Comparison of ENCODE assay signal across 8 cellular contexts in genomic region chr12:32106517-32107366, GRCh38. TPM values are rescaled to one million over a fixed set of nuclear protein-coding genes. Genes with fewer than 3 reads are reported as not detected.
DNase-seq lines count a peak whose midpoint lies in the region; ATAC-seq and TF ChIP-seq lines count a peak whose summit lies in the region.

Gene BICD1, plus strand, starts transcription at chr12:32106847. Its CDS starts 485 bp downstream, at chr12:32107332.

- peak within 1 kb of the TSS; percentile 91 for H3K9ac ChIP-seq in fibroblast of lung (ENCODE audit: insufficient read depth, low read length)

- TF ChIP-seq CTCF in fibroblast of lung (conservative IDR thresholded peaks at IDR 0.05 in 1 of 2, IDR thresholded peaks at IDR 0.05 in 1 of 2; ENCODE audit: low read depth in 1 of 2, low read length in 2 of 2) (no peak), natural killer cell (IDR thresholded peaks at IDR 0.05) (no peak)

- H3K4me3 ChIP-seq in Jurkat, Clone E6-1 (ENCODE audit: low read length), result peak within 1 kb of the TSS; percentile 94
- peak within 1 kb of the TSS; percentile 79 to 92 (median 86) for H3K4me3 ChIP-seq in fibroblast of lung (replicated peaks in 1 of 4; ENCODE audit: control extremely low read depth in 1 of 4, insufficient read depth in 1 of 4, low read depth in 3 of 4, low read length in 4 of 4)

- H3K9me3 ChIP-seq in fibroblast of lung (ENCODE audit: control insufficient read depth, insufficient read depth, low read depth, low read length), result no peaks in the 10 kb centered on the region

- no peaks in the 10 kb centered on the region for H4K20me1 ChIP-seq in fibroblast of lung (ENCODE audit: control insufficient read depth, extremely low read depth, insufficient read depth, low read length)

- ATAC-seq in GM21576 (IDR thresholded peaks at IDR 0.05; ENCODE audit: unreplicated experiment), result peak; percentile 73
- ATAC-seq in activated T-helper 17 cell treated with anti-CD3 and anti-CD28 coated beads, Interleukin-2, amount 50 U/mL, for 72 hours (replicated peaks), result peak; percentile 86
- ATAC-seq in natural killer cell, result peak; percentile 76 to 84 (median 81)

- peak within 1 kb of the TSS; percentile 91 for H3K27ac Mint-ChIP-seq in activated T-helper 17 cell treated with anti-CD3 and anti-CD28 coated beads, Interleukin-2, amount 50 U/mL, for 72 hours
- H3K27ac Mint-ChIP-seq in natural killer cell, result peak within 1 kb of the TSS; percentile 43 to 75

- no peaks in the 10 kb centered on the region for H3K36me3 Mint-ChIP-seq in activated T-helper 17 cell treated with anti-CD3 and anti-CD28 coated beads, Interleukin-2, amount 50 U/mL, for 72 hours (ENCODE audit: low read depth)
- H3K36me3 Mint-ChIP-seq in natural killer cell, result no peaks in the 10 kb centered on the region

- no peaks in the 10 kb centered on the region for H3K4me1 ChIP-seq in fibroblast of lung (ENCODE audit: control insufficient read depth, extremely low read depth, insufficient read depth, low read length)

- H3K79me2 ChIP-seq in fibroblast of lung (ENCODE audit: control insufficient read depth, insufficient read depth, low read length), result peaks cover 30% of the 10 kb centered on the region

- no peaks in the 10 kb centered on the region for H3K36me3 ChIP-seq in fibroblast of lung (ENCODE audit: control insufficient read depth, insufficient read depth, low read length)

- H3K4me1 Mint-ChIP-seq in activated T-helper 17 cell treated with anti-CD3 and anti-CD28 coated beads, Interleukin-2, amount 50 U/mL, for 72 hours, result peaks cover 26% of the 10 kb centered on the region
- peaks cover 28 to 34% of the 10 kb centered on the region in 2 donors for H3K4me1 Mint-ChIP-seq in natural killer cell

- no peaks in the 10 kb centered on the region for H3K27me3 Mint-ChIP-seq in activated T-helper 17 cell treated with anti-CD3 and anti-CD28 coated beads, Interleukin-2, amount 50 U/mL, for 72 hours
- H3K27me3 Mint-ChIP-seq in natural killer cell (ENCODE audit: low read depth in 2 of 2), result peaks cover 0 to 3% of the 10 kb centered on the region in 2 donors

- peak within 1 kb of the TSS; percentile 96 for H3K27ac ChIP-seq in fibroblast of lung (ENCODE audit: insufficient read depth, low read length)

- H3K9me3 Mint-ChIP-seq in activated T-helper 17 cell treated with anti-CD3 and anti-CD28 coated beads, Interleukin-2, amount 50 U/mL, for 72 hours, result no peaks in the 10 kb centered on the region
- H3K9me3 Mint-ChIP-seq in natural killer cell, result no peaks in the 10 kb centered on the region

- intact Hi-C loops in natural killer cell (cut with micrococcal nuclease), result no loop called here

- peak within 1 kb of the TSS; percentile 76 for H2AFZ ChIP-seq in fibroblast of lung (ENCODE audit: low read length)

- peak within 1 kb of the TSS; percentile 81 for H3K4me3 Mint-ChIP-seq in activated T-helper 17 cell treated with anti-CD3 and anti-CD28 coated beads, Interleukin-2, amount 50 U/mL, for 72 hours
- H3K4me3 Mint-ChIP-seq in natural killer cell, result peak within 1 kb of the TSS; percentile 95

- no peaks in the 10 kb centered on the region for H3K27me3 ChIP-seq in fibroblast of lung (ENCODE audit: control insufficient read depth, insufficient read depth, low read length)

- DNase-seq in DMS79 (lab: John Stamatoyannopoulos, UW), result peak; percentile 66
- DNase-seq in Jurkat, Clone E6-1 (ENCODE audit: low read depth, low spot score), result peak; percentile 73
- DNase-seq in RPMI7951 (ENCODE audit: low read depth), result peak; percentile 88
- DNase-seq in fibroblast of lung (ENCODE audit: low read depth in 2 of 2), result peak; percentile 87 to 91
- DNase-seq in natural killer cell, result peak; percentile 49
- DNase-seq in stimulated activated naive CD4-positive, alpha-beta T cell treated with Interleukin-2 at 50 U/mL for 16 hours (lab: John Stamatoyannopoulos, UW), result peak; percentile 67

- H3K4me2 ChIP-seq in fibroblast of lung (ENCODE audit: extremely low read depth, insufficient read depth, low read length), result peak within 1 kb of the TSS; percentile 79

RNA-seq across cellular contexts. Expression of gene BICD1, which starts in this region (rescaled TPM):
- polyA plus RNA-seq in Jurkat, Clone E6-1 (2012; ENCODE audit: insufficient read depth, insufficient read length), result 16.4 TPM
- total RNA-seq in RPMI7951 (2014; rRNA removed; shearing (Covaris generic)), result 10.5 and 15.1 TPM in 2 replicates
- 10 to 100 TPM in 1 of 2 donors, 1 to 10 TPM in 1; 7.8 to 15.7 TPM for total RNA-seq in activated T-helper 17 cell treated with anti-CD3 and anti-CD28 coated beads, Interleukin-2, amount 50 U/mL, for 72 hours
- 10.0 and 12.4 TPM in 2 replicates for total RNA-seq in fibroblast of lung
- 11.1 and 17.6 TPM in 2 replicates for polyA plus RNA-seq in fibroblast of lung
- 13.6 and 18.3 TPM in 2 replicates for polyA plus RNA-seq in fibroblast of lung (2012)
- polyA minus RNA-seq in fibroblast of lung (ENCODE audit: low replicate concordance), result 9.7 and 11.7 TPM in 2 replicates
- total RNA-seq in natural killer cell, result 10 to 100 TPM in 2 of 3 donors, 1 to 10 TPM in 1; 10.0 to 16.0 (median 15.5) TPM

Comparison
In these comparisons a context has a peak if more than half of its experiments do, and no peak if none do; other contexts are left out.
1. Peak in every context shown above with its lines: DNase-seq, ATAC-seq, H3K4me3 ChIP-seq and H3K27ac ChIP-seq.